9 cellular contexts compared by ENCODE assay signal in the genomic region with DNA sequence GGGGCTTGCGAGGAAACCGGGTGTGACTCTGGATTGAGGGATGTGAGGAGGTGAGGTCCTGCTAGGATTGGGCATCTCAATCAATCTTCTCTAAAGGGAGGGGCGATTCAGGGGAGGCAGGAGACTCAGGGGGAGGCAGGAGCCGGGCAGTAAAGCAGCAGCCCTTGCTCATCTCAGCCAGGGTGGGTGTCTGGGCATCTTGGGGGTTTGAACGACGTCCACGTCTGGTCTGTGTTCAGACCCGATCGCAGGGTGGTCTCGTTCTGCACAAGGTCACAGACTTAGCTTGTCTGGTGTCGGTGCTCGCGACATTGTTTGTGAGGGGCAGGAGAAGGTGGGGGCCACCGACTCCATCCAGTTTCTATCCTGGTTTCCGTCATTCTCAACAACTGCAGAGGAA.
"Had no signal": no experiment of that assay in that cellular context is flagged by ENCODE, and none has a peak within 500 bp of the region (broad histone marks: within the 10 kb centered on the region; RNA-seq: fewer than 3 reads in every experiment).

No MANE protein-coding gene starts in this region.

- H3K36me3 ChIP-seq: HAP-1 had no signal

- ATAC-seq: GM23338, HCT116 had no signal

- H3K4me2 ChIP-seq: GM23338 had no signal

- H3K9me3 ChIP-seq: HAP-1 had no signal

- H3K4me1 ChIP-seq: HAP-1 had no signal

- H3K9ac ChIP-seq: GM23248 had no signal

- H2AFZ ChIP-seq: GM23248, GM23338 had no signal

- H3K4me3 ChIP-seq: GM23248, GM23338, HAP-1 had no signal

- DNase-seq: GM23248, GOT3, H7, H9, HCEC 1CT, HFFc6 had no signal

- H3K27ac ChIP-seq: GM23248 had no signal
